ENCODE assay signal across 1 cellular context in genomic region chr3:178260887-178261286, GRCh38.
TF ChIP-seq lines count a peak whose summit lies in the region.

No MANE protein-coding gene starts in this region.

TF ChIP-seq in K562, 482 proteins besides CTCF, POLR2A, EP300 and RAD21 (continued from another document and continues in another):
- TF ChIP-seq CEBPZ (IDR thresholded peaks at IDR 0.05; ENCODE audit: borderline replicate concordance, low read depth, low read length) (no peak), ZFP30 (CRISPR knock-in tag; IDR thresholded peaks at IDR 0.05; ENCODE audit: borderline replicate concordance) (no peak), ZNF695 (CRISPR knock-in tag; IDR thresholded peaks at IDR 0.05) (no peak), ZBTB2 (IDR thresholded peaks at IDR 0.05) (peak; percentile 45; the same call in 1 of the 2 replicates), ZNF57 (CRISPR knock-in tag; IDR thresholded peaks at IDR 0.05) (no peak), RBM15 (IDR thresholded peaks at IDR 0.05; ENCODE audit: insufficient read depth, low read length) (no peak), NFYB (IDR thresholded peaks at IDR 0.05; ENCODE audit: extremely low read depth, insufficient read length) (no peak), NCOA2 (IDR thresholded peaks at IDR 0.05; ENCODE audit: partially characterized antibody in 2 of 2) (peak; percentile 53 to 58), CBFB (CRISPR knock-in tag; IDR thresholded peaks at IDR 0.05) (no peak), HIVEP1 (CRISPR knock-in tag; IDR thresholded peaks at IDR 0.05) (no peak), RBM17 (IDR thresholded peaks at IDR 0.05; ENCODE audit: borderline replicate concordance, low read depth, low read length) (no peak), ZZZ3 (IDR thresholded peaks at IDR 0.05) (no peak), ILF3 (IDR thresholded peaks at IDR 0.05; ENCODE audit: borderline replicate concordance) (no peak), MYBL2 (IDR thresholded peaks at IDR 0.05; ENCODE audit: low read depth) (peak; percentile 88), MYBL2 (CRISPR knock-in tag; IDR thresholded peaks at IDR 0.05; ENCODE audit: borderline replicate concordance) (no peak), MAZ (CRISPR knock-in tag; conservative IDR thresholded peaks at IDR 0.05 in 1 of 2, IDR thresholded peaks at IDR 0.05 in 1 of 2) (no peak; a peak in 1 of 4 replicates), PHB (CRISPR knock-in tag; IDR thresholded peaks at IDR 0.05) (no peak), OTX1 (CRISPR knock-in tag; IDR thresholded peaks at IDR 0.05) (no peak), MAX (CRISPR knock-in tag; IDR thresholded peaks at IDR 0.05) (no peak), ZKSCAN3 (CRISPR knock-in tag; IDR thresholded peaks at IDR 0.05) (no peak), PYGO2 (tag; IDR thresholded peaks at IDR 0.05) (no peak), ETV6 (IDR thresholded peaks at IDR 0.05; ENCODE audit: borderline replicate concordance in 1 of 2, low read depth in 2 of 2, low read length in 1 of 2) (no peak), ETV6 (CRISPR knock-in tag; IDR thresholded peaks at IDR 0.05; ENCODE audit: borderline replicate concordance) (no peak), ZBTB7A (IDR thresholded peaks at IDR 0.05; ENCODE audit: borderline replicate concordance, control insufficient read depth, low read depth, low read length) (no peak), MTA3 (IDR thresholded peaks at IDR 0.05; ENCODE audit: borderline replicate concordance) (no peak; the same call in 1 of the 2 replicates), GTF3C2 (IDR thresholded peaks at IDR 0.05; ENCODE audit: borderline replicate concordance, extremely low read depth, insufficient read length) (no peak), ZNF639 (CRISPR knock-in tag; conservative IDR thresholded peaks at IDR 0.05 in 1 of 2, IDR thresholded peaks at IDR 0.05 in 1 of 2) (peak in 1 of 2 experiments; percentile 68; a peak in 2 of 4 replicates), HLTF (IDR thresholded peaks at IDR 0.05) (no peak), ZMIZ1 (IDR thresholded peaks at IDR 0.05; ENCODE audit: low read depth in 2 of 2, low read length in 2 of 2) (peak in 1 of 2 experiments; percentile 73; a peak in 2 of 4 replicates), NONO (IDR thresholded peaks at IDR 0.05; ENCODE audit: low read depth in 2 of 2, low read length in 1 of 2) (no peak), SIRT6 (IDR thresholded peaks at IDR 0.05; ENCODE audit: low read depth, low read length) (no peak), ZNF699 (CRISPR knock-in tag; IDR thresholded peaks at IDR 0.05; ENCODE audit: insufficient replicate concordance) (no peak), KAT7 (CRISPR knock-in tag; IDR thresholded peaks at IDR 0.05; ENCODE audit: borderline replicate concordance) (no peak), BACH1 (tag; IDR thresholded peaks at IDR 0.05) (no peak), NR0B1 (IDR thresholded peaks at IDR 0.05; ENCODE audit: partially characterized antibody) (no peak), ZC3H4 (CRISPR knock-in tag; IDR thresholded peaks at IDR 0.05; ENCODE audit: borderline replicate concordance) (no peak), CBX3 (IDR thresholded peaks at IDR 0.05; ENCODE audit: borderline replicate concordance in 1 of 2, low read length in 2 of 2) (0 out of 3 replicates have a peak, but pooled peaks of 1 of the 2 experiments have one; percentile 61), CTBP1 (IDR thresholded peaks at IDR 0.05; ENCODE audit: borderline replicate concordance) (peak; percentile 63; the same call in 1 of the 2 replicates), NFRKB (IDR thresholded peaks at IDR 0.05; ENCODE audit: low read depth) (no peak), LARP7 (IDR thresholded peaks at IDR 0.05) (no peak), NR2C2 (CRISPR knock-in tag; IDR thresholded peaks at IDR 0.05) (no peak), NR2C2 (tag; IDR thresholded peaks at IDR 0.05) (0 out of 2 replicates have a peak, but pooled peaks have one; percentile 21), THRB (CRISPR knock-in tag; conservative IDR thresholded peaks at IDR 0.05) (no peak), ZNF589 (CRISPR knock-in tag; IDR thresholded peaks at IDR 0.05; ENCODE audit: low read depth) (peak; percentile 76; the same call in 1 of the 2 replicates), ZNF232 (CRISPR knock-in tag; IDR thresholded peaks at IDR 0.05) (no peak), TRIM28 (IDR thresholded peaks at IDR 0.05) (no peak), ZNF507 (tag; conservative IDR thresholded peaks at IDR 0.05) (no peak), KLF13 (tag; IDR thresholded peaks at IDR 0.05; ENCODE audit: borderline replicate concordance, low read depth) (no peak), FOXP4 (CRISPR knock-in tag; IDR thresholded peaks at IDR 0.05; ENCODE audit: borderline replicate concordance) (no peak), ESRRB (CRISPR knock-in tag; IDR thresholded peaks at IDR 0.05; ENCODE audit: borderline replicate concordance) (no peak), CREB1 (IDR thresholded peaks at IDR 0.05) (no peak), CREB1 (CRISPR knock-in tag; IDR thresholded peaks at IDR 0.05) (no peak), POLR2AphosphoS2 (IDR thresholded peaks at IDR 0.05; ENCODE audit: low read length) (no peak)
